Comparison of ENCODE assay signal across 8 cellular contexts in genomic region chr4:158227880-158228279, GRCh38. TPM values are rescaled to one million over a fixed set of nuclear protein-coding genes. Genes with fewer than 3 reads are reported as not detected.
DNase-seq lines count a peak whose midpoint lies in the region; TF ChIP-seq lines count a peak whose summit lies in the region.
"Not testable (repeated sequence)": the region's sequence is repeated elsewhere in the genome, so short reads cannot be mapped to it uniquely, and the experiment has no call there.
"Had no signal": no experiment of that assay in that cellular context is flagged by ENCODE, and none has a peak within 500 bp of the region (broad histone marks: within the 10 kb centered on the region; RNA-seq: fewer than 3 reads in every experiment).

No MANE protein-coding gene starts in this region.

- H3K4me3 Mint-ChIP-seq in CD8-positive, alpha-beta memory T cell; nephron progenitor cell: not testable (repeated sequence)
- H3K4me3 Mint-ChIP-seq in HFFc6 = peak overlapping the region; percentile 5; the same call in 1 of the 2 replicates

- H3K4me1 Mint-ChIP-seq in CD8-positive, alpha-beta memory T cell; HFFc6 (ENCODE audit: low read depth); nephron progenitor cell: not testable (repeated sequence)

- not testable (repeated sequence) for H3K27ac Mint-ChIP-seq in CD8-positive, alpha-beta memory T cell; HFFc6
- H3K27ac Mint-ChIP-seq in nephron progenitor cell = peak overlapping the region; percentile 36

- not testable (repeated sequence) for H3K27me3 ChIP-seq in CD8-positive, alpha-beta memory T cell (ENCODE audit: insufficient read depth, low read length, poor library complexity, severe bottlenecking); dorsolateral prefrontal cortex

- intact Hi-C loops in dorsolateral prefrontal cortex (cut with DNase I) = not testable (repeated sequence)

- H3K4me1 ChIP-seq in CD8-positive, alpha-beta memory T cell (ENCODE audit: insufficient read depth, low read length) = not testable (repeated sequence)

- H3K36me3 Mint-ChIP-seq in CD8-positive, alpha-beta memory T cell; HFFc6 (ENCODE audit: low read depth); nephron progenitor cell (ENCODE audit: low read depth): not testable (repeated sequence)

- H3K4me3 ChIP-seq in CD8-positive, alpha-beta memory T cell (ENCODE audit: low read length) = not testable (repeated sequence)
- peak overlapping the region in 13 of 59 donors; percentile 4 to 44 (median 10) for H3K4me3 ChIP-seq in dorsolateral prefrontal cortex

- not testable (repeated sequence) for TF ChIP-seq CTCF in HFFc6 (IDR thresholded peaks at IDR 0.05); dorsolateral prefrontal cortex (IDR thresholded peaks at IDR 0.05 in 54 of 56, conservative IDR thresholded peaks at IDR 0.05 in 2 of 56; ENCODE audit: low read depth in 1 of 56, partially characterized antibody in 56 of 56); nephron progenitor cell (IDR thresholded peaks at IDR 0.05)

- not testable (repeated sequence) for H3K27me3 Mint-ChIP-seq in CD8-positive, alpha-beta memory T cell; HFFc6 (ENCODE audit: insufficient read depth); nephron progenitor cell (ENCODE audit: low read depth, poor library complexity)

- DNase-seq in CD8-positive, alpha-beta memory T cell; HFFc6; caudate nucleus (lab: John Stamatoyannopoulos, UW); dorsolateral prefrontal cortex; nephron progenitor cell; substantia nigra (lab: John Stamatoyannopoulos, UW): not testable (repeated sequence)

- not testable (repeated sequence) for H3K9me3 ChIP-seq in CD8-positive, alpha-beta memory T cell (ENCODE audit: low read length)

- POLR2A ChIA-PET in CD8-positive, alpha-beta memory T cell (lab: Charles Lee) = not testable (repeated sequence)

- H3K9me3 Mint-ChIP-seq in CD8-positive, alpha-beta memory T cell; HFFc6; nephron progenitor cell: not testable (repeated sequence)

- CTCF ChIA-PET in CD8-positive, alpha-beta memory T cell (lab: Charles Lee) = not testable (repeated sequence)

- not testable (repeated sequence) for H3K36me3 ChIP-seq in CD8-positive, alpha-beta memory T cell (ENCODE audit: insufficient read depth, low read length)

- H3K27ac ChIP-seq in CD8-positive, alpha-beta memory T cell (ENCODE audit: low read depth, low read length) = peak overlapping the region; percentile 31
- H3K27ac ChIP-seq in angular gyrus (ENCODE audit: low read depth, low read length) (peak overlapping the region; percentile 94), caudate nucleus (ENCODE audit: low read depth, low read length) (peak overlapping the region; percentile 90), dorsolateral prefrontal cortex (peak overlapping the region in 55 of 59 donors; percentile 68 to 100 (median 95)), substantia nigra (ENCODE audit: low read depth, low read length, poor library complexity, severe bottlenecking) (peak overlapping the region; percentile 84)

RNA-seq across cellular contexts. Expression of gene TMEM144, which starts 17.6 kb away (rescaled TPM):
- under 1 TPM in 1 of 2 experiments, not detected in 1; 0.07 TPM for total RNA-seq in CD8-positive, alpha-beta memory T cell
- polyA plus RNA-seq in CD8-positive, alpha-beta memory T cell = not detected
- under 1 TPM in 5 of 6 experiments, not detected in 1; 0.18 to 0.34 (median 0.29) TPM for total RNA-seq in HFFc6 (2021; fragmentation: NEBNext Ultra II Directional; extraction: Animal tissue kit (Norgen Biotek cat#: 25700))
- 1,000 to 10,000 TPM in 1 of 120 experiments, 100 to 1,000 TPM in 99, 10 to 100 TPM in 20; 33.2 to 1,060 (median 211) TPM for total RNA-seq in dorsolateral prefrontal cortex
- total RNA-seq: CD8-positive, alpha-beta T cell had no signal

RNA-seq across cellular contexts. Expression of gene GASK1B, which starts 55.1 kb away (rescaled TPM):
- under 1 TPM; 0.29 to 0.48 TPM for total RNA-seq in CD8-positive, alpha-beta memory T cell
- polyA plus RNA-seq in CD8-positive, alpha-beta memory T cell = not detected
- total RNA-seq in HFFc6 (2021; fragmentation: NEBNext Ultra II Directional; extraction: Animal tissue kit (Norgen Biotek cat#: 25700)) = 1 to 10 TPM; 1.7 to 8.5 (median 6.9) TPM
- total RNA-seq in dorsolateral prefrontal cortex = 10 to 100 TPM; 23.9 to 74.1 (median 43.0) TPM
- total RNA-seq: CD8-positive, alpha-beta T cell had no signal

Comparison
In these comparisons a context has a peak if more than half of its experiments do, and no peak if none do; other contexts are left out.
1. H3K27ac ChIP-seq: peak in every context shown above with its lines; median percentile 95 in dorsolateral prefrontal cortex; 94 in angular gyrus; 90 in caudate nucleus; 84 in substantia nigra; 31 in CD8-positive, alpha-beta memory T cell.
2. RNA of gene TMEM144, which starts 17.6 kb away (total RNA-seq): 33.2 to 1,060 TPM in dorsolateral prefrontal cortex; 0.18 to 0.34 TPM in HFFc6 and 0.07 TPM in CD8-positive, alpha-beta memory T cell; every median in the first group is over 10 times any median in the second.